Comparison of ENCODE assay signal across 21 cellular contexts in the genomic region with DNA sequence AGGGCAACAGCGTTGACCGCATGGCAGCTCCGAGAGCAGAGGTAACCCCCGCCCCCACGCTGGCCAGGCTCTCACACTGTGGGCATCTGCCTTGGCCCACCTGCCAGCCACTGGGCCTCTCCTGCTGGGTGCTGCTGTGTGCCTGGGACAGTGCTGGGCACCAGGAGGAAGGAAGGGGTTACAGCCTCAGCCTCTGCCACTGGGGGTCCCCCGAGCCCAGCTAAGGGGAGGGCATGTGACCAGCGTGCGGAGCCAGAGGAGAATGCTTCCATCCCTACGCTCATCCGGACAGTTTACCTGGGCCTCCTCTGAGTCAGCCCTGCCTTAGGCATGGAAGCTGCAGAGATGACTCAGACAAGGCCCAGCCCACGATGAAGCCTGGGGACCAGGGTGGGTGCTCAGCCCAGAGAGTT. TPM values are rescaled to one million over a fixed set of nuclear protein-coding genes. Genes with fewer than 3 reads are reported as not detected.
DNase-seq lines count a peak whose midpoint lies in the region; ATAC-seq and TF ChIP-seq lines count a peak whose summit lies in the region.
"Had no signal": no experiment of that assay in that cellular context is flagged by ENCODE, and none has a peak within 500 bp of the region (broad histone marks: within the 10 kb centered on the region; RNA-seq: fewer than 3 reads in every experiment).

No MANE protein-coding gene starts in this region.

- H2AFZ ChIP-seq in PC-3 (ENCODE audit: low read length), result 0 out of 2 replicates have a peak overlapping the region, but pooled peaks have one; percentile 7
- H2AFZ ChIP-seq in trophoblast cell (ENCODE audit: insufficient read depth, low read length, poor library complexity), result no peak overlapping the region

- no TSS peak for BruUV-seq in PC-3 (replicated peaks; lab: Mats Ljungman, UMichigan)

- H2BK120ac ChIP-seq in trophoblast cell (ENCODE audit: insufficient read depth, low read length, poor library complexity), result peak overlapping the region; percentile 33

- H3K4me1 ChIP-seq in PC-3 (ENCODE audit: insufficient read depth, low read length) (peaks cover 31% of the 10 kb centered on the region), foreskin keratinocyte (peaks cover 18% of the 10 kb centered on the region), trophoblast cell (ENCODE audit: control insufficient read depth in 1 of 2, insufficient read depth in 2 of 2, low read length in 2 of 2) (peaks cover 12 to 24% of the 10 kb centered on the region in 2 experiments)

- H3K9ac ChIP-seq in PC-3 (ENCODE audit: low read length) (peak overlapping the region; percentile 29; the same call in 1 of the 2 replicates), trophoblast cell (ENCODE audit: low read length) (no peak overlapping the region)

- H3K4me1 Mint-ChIP-seq in HFFc6 (ENCODE audit: low read depth) (peaks cover 6% of the 10 kb centered on the region), glutamatergic neuron (ENCODE audit: low read depth, unreplicated experiment) (no peaks in the 10 kb centered on the region)

- H3K27ac Mint-ChIP-seq in HFFc6, result no peak overlapping the region
- no peak overlapping the region for H3K27ac Mint-ChIP-seq in glutamatergic neuron (ENCODE audit: unreplicated experiment)
- H3K27ac Mint-ChIP-seq: activated naive CD8-positive, alpha-beta T cell treated with anti-CD3 and anti-CD28 coated beads for 36 hours had no signal

- no peak overlapping the region for H3K23ac ChIP-seq in trophoblast cell (ENCODE audit: low read length)

- CTCF ChIA-PET in PC-3 (lab: Charles Lee), result no interaction called here

- H3K27me3 Mint-ChIP-seq in HFFc6 (ENCODE audit: insufficient read depth) (peaks cover 35% of the 10 kb centered on the region), glutamatergic neuron (ENCODE audit: unreplicated experiment) (peaks cover 13% of the 10 kb centered on the region)
- H3K27me3 Mint-ChIP-seq: naive B cell had no signal

- WGBS in trophoblast cell (ENCODE audit: extremely low coverage, insufficient coverage, insufficient read length), result no CpG with 5 or more reads among the region's 11 CpGs

- POLR2A ChIA-PET in PC-3 (lab: Charles Lee; ENCODE audit: unreplicated experiment), result no interaction called here

- H4K12ac ChIP-seq in trophoblast cell (ENCODE audit: low read depth, low read length), result no peak overlapping the region

- H3K4me2 ChIP-seq in PC-3 (ENCODE audit: low read length), result peak overlapping the region; percentile 59
- H3K4me2 ChIP-seq in trophoblast cell (ENCODE audit: low read length), result no peak overlapping the region

- H3K27ac ChIP-seq in PC-3 (ENCODE audit: low read length), result peak overlapping the region; percentile 67
- H3K27ac ChIP-seq in foreskin keratinocyte, result no peak overlapping the region
- no peak overlapping the region for H3K27ac ChIP-seq in trophoblast cell (ENCODE audit: low read depth, low read length)
- H3K27ac ChIP-seq: brain microvascular endothelial cell, dorsolateral prefrontal cortex, lower lobe of right lung had no signal

- TF ChIP-seq CTCF in PC-3 (conservative IDR thresholded peaks at IDR 0.05; ENCODE audit: low read depth, low read length) (peak; percentile 27; the same call in 1 of the 2 replicates), foreskin keratinocyte (conservative IDR thresholded peaks at IDR 0.05) (peak; percentile 44), HFFc6 (IDR thresholded peaks at IDR 0.05) (no peak), glutamatergic neuron (IDR thresholded peaks at IDR 0.05; ENCODE audit: partially characterized antibody, unreplicated experiment) (no peak)

- H2AK5ac ChIP-seq in trophoblast cell (ENCODE audit: low read length), result peak overlapping the region; percentile 5

- peak; percentile 69 for ATAC-seq in PC-3
- ATAC-seq in foreskin keratinocyte, result peak; percentile 79
- ATAC-seq in GM18858 (IDR thresholded peaks at IDR 0.05; ENCODE audit: unreplicated experiment), result no peak
- ATAC-seq: lower lobe of right lung had no signal

- peak overlapping the region; percentile 67 for H4K91ac ChIP-seq in trophoblast cell (ENCODE audit: low read depth, low read length)

- H4K8ac ChIP-seq in trophoblast cell (ENCODE audit: low read depth, low read length), result peak overlapping the region; percentile 25

- peak overlapping the region; percentile 41 for H3K14ac ChIP-seq in trophoblast cell (ENCODE audit: low read length)

- H3K4ac ChIP-seq in trophoblast cell (ENCODE audit: low read depth, low read length), result no peak overlapping the region

- H3K79me2 ChIP-seq in PC-3 (ENCODE audit: low read length) (no peaks in the 10 kb centered on the region), trophoblast cell (ENCODE audit: control insufficient read depth, insufficient read depth, low read length, poor library complexity) (no peaks in the 10 kb centered on the region)

- H3K36me3 Mint-ChIP-seq in HFFc6 (ENCODE audit: low read depth), result no peaks in the 10 kb centered on the region
- H3K36me3 Mint-ChIP-seq in glutamatergic neuron (ENCODE audit: unreplicated experiment), result no peaks in the 10 kb centered on the region
- H3K36me3 Mint-ChIP-seq: activated naive CD8-positive, alpha-beta T cell treated with anti-CD3 and anti-CD28 coated beads for 36 hours had no signal

- intact Hi-C loops in PC-3 (cut with micrococcal nuclease), result no loop called here

- no peaks in the 10 kb centered on the region for H4K20me1 ChIP-seq in PC-3 (ENCODE audit: low read length)

- H3K4me3 ChIP-seq in H7 (ENCODE audit: insufficient read depth, low read depth, low read length) (no peak overlapping the region), PC-3 (ENCODE audit: low read length) (no peak overlapping the region), trophoblast cell (ENCODE audit: low read depth, low read length) (no peak overlapping the region)
- H3K4me3 ChIP-seq: dorsolateral prefrontal cortex, lower lobe of right lung had no signal

- H3F3A ChIP-seq in PC-3 (ENCODE audit: low read length, unreplicated experiment), result no peaks in the 10 kb centered on the region

- no peaks in the 10 kb centered on the region for H3K9me3 ChIP-seq in PC-3 (ENCODE audit: low read length)
- H3K9me3 ChIP-seq in trophoblast cell (ENCODE audit: insufficient read depth, low read depth, low read length), result no peaks in the 10 kb centered on the region
- H3K9me3 ChIP-seq: lower lobe of right lung had no signal

- peak overlapping the region; percentile 72 for H2BK12ac ChIP-seq in trophoblast cell (ENCODE audit: low read length)

- no peak overlapping the region for H2BK5ac ChIP-seq in trophoblast cell (ENCODE audit: low read depth, low read length, poor library complexity)

- H3K27me3 ChIP-seq in H7 (ENCODE audit: control insufficient read depth, insufficient read depth, low read length), result no peaks in the 10 kb centered on the region; the same call in none of the 2 replicates
- H3K27me3 ChIP-seq in PC-3 (ENCODE audit: low read length), result no peaks in the 10 kb centered on the region
- peaks cover 3% of the 10 kb centered on the region for H3K27me3 ChIP-seq in foreskin keratinocyte
- no peaks in the 10 kb centered on the region for H3K27me3 ChIP-seq in trophoblast cell (ENCODE audit: insufficient read depth, low read length)
- H3K27me3 ChIP-seq: brain microvascular endothelial cell had no signal

- H3K4me3 Mint-ChIP-seq in HFFc6 (no peak overlapping the region), glutamatergic neuron (ENCODE audit: unreplicated experiment) (no peak overlapping the region)
- H3K4me3 Mint-ChIP-seq: activated naive CD8-positive, alpha-beta T cell treated with anti-CD3 and anti-CD28 coated beads for 36 hours; naive B cell had no signal

- DNase-seq in H7 (peak; percentile 74), PC-3 (peak; percentile 78), foreskin keratinocyte (peak; percentile 49 to 74), trophoblast cell (peak; percentile 71 to 83), LoVo (ENCODE audit: low spot score) (no peak), HFFc6 (no peak), glutamatergic neuron (no peak)
- DNase-seq: activated CD8-positive, alpha-beta memory T cell treated with anti-CD3 and anti-CD28 coated beads for 24 hours; activated naive CD8-positive, alpha-beta T cell treated with anti-CD3 and anti-CD28 coated beads for 36 hours; brain microvascular endothelial cell; DND-41; dorsolateral prefrontal cortex; lower lobe of right lung; naive B cell; NCI-H2029; NCI-H446 treated with DMSO at 0.1 percent for 48 hours; stimulated activated CD4-positive, alpha-beta T cell treated with anti-CD3 and anti-CD28 coated beads, Interleukin-4, amount 100 ng/mL, for 1 hour; substantia nigra had no signal

- H3K9me2 ChIP-seq in PC-3 (replicated peaks; ENCODE audit: low read length), result no peaks in the 10 kb centered on the region

- peaks cover 23% of the 10 kb centered on the region for H3K79me1 ChIP-seq in trophoblast cell (ENCODE audit: low read length)

- H3K9me3 Mint-ChIP-seq in HFFc6 (no peaks in the 10 kb centered on the region), glutamatergic neuron (ENCODE audit: unreplicated experiment) (peaks cover 5% of the 10 kb centered on the region)
- H3K9me3 Mint-ChIP-seq: activated naive CD8-positive, alpha-beta T cell treated with anti-CD3 and anti-CD28 coated beads for 36 hours; naive B cell had no signal

- H3K36me3 ChIP-seq in H7 (replicated peaks; ENCODE audit: control insufficient read depth, insufficient read depth, low read length), result no peaks in the 10 kb centered on the region
- no peaks in the 10 kb centered on the region for H3K36me3 ChIP-seq in PC-3 (ENCODE audit: low read depth, low read length)
- no peaks in the 10 kb centered on the region for H3K36me3 ChIP-seq in trophoblast cell (ENCODE audit: control insufficient read depth in 1 of 2, insufficient read depth in 2 of 2, low read length in 2 of 2)
- H3K36me3 ChIP-seq: brain microvascular endothelial cell had no signal

- H3K18ac ChIP-seq in trophoblast cell (ENCODE audit: low read length), result peak overlapping the region; percentile 23

RNA-seq across cellular contexts. Expression of gene NCF4, which starts 10.9 kb away (rescaled TPM):
- not detected in 2 replicates for total RNA-seq in H7 (2014; rRNA removed; shearing (Covaris generic))
- total RNA-seq in PC-3 (2014; rRNA removed) (0.47 TPM in 1 of 2 replicates, not detected in the other), foreskin keratinocyte (not detected in 2 replicates), glutamatergic neuron (ENCODE audit: unreplicated experiment) (not detected)
- polyA plus RNA-seq in foreskin keratinocyte, result not detected in 2 replicates
- 2.3 and 2.9 TPM in 2 replicates for polyA plus RNA-seq in trophoblast cell (2013)
- not detected for total RNA-seq in HFFc6 (2021; fragmentation: NEBNext Ultra II Directional; extraction: Animal tissue kit (Norgen Biotek cat#: 25700))

RNA-seq across cellular contexts. Expression of gene CSF2RB, which starts 41.8 kb away (rescaled TPM):
- not detected in 2 replicates for total RNA-seq in H7 (2014; rRNA removed; shearing (Covaris generic))
- 0.12 TPM in 1 of 2 replicates, not detected in the other for total RNA-seq in PC-3 (2014; rRNA removed)
- total RNA-seq in foreskin keratinocyte, result not detected in 2 replicates
- polyA plus RNA-seq in foreskin keratinocyte, result not detected in 2 replicates
- 4.3 and 4.7 TPM in 2 replicates for polyA plus RNA-seq in trophoblast cell (2013)
- 1 to 10 TPM in 5 of 6 experiments, under 1 TPM in 1; 0.76 to 3.2 (median 2.4) TPM for total RNA-seq in HFFc6 (2021; fragmentation: NEBNext Ultra II Directional; extraction: Animal tissue kit (Norgen Biotek cat#: 25700))
- total RNA-seq in glutamatergic neuron (ENCODE audit: unreplicated experiment), result not detected

RNA-seq across cellular contexts. Expression of gene PVALB, which starts 54.8 kb away (rescaled TPM):
- 3.8 and 6.8 TPM in 2 replicates for total RNA-seq in H7 (2014; rRNA removed; shearing (Covaris generic))
- not detected in 2 replicates for total RNA-seq in PC-3 (2014; rRNA removed)
- not detected in 2 replicates for total RNA-seq in foreskin keratinocyte
- not detected in 2 replicates for polyA plus RNA-seq in foreskin keratinocyte
- polyA plus RNA-seq in trophoblast cell (2013), result 0.11 and 0.40 TPM in 2 replicates
- total RNA-seq in HFFc6 (2021; fragmentation: NEBNext Ultra II Directional; extraction: Animal tissue kit (Norgen Biotek cat#: 25700)), result not detected
- total RNA-seq in glutamatergic neuron (ENCODE audit: unreplicated experiment), result not detected
- total RNA-seq: activated naive CD8-positive, alpha-beta T cell treated with anti-CD3 and anti-CD28 coated beads for 36 hours; posterior vena cava; T-helper 2 cell treated with Interferon-gamma antibody and Interleukin-4, amounts not matched to agents 100 ng/mL and 5 ng/mL, for 36 hours had no signal

Comparison
In these comparisons a context has a peak if more than half of its experiments do, and no peak if none do; other contexts are left out.
1. DNase-seq: peak in H7 (single experiment), PC-3 (single experiment), foreskin keratinocyte (2 of 2) and trophoblast cell (2 of 2); none in LoVo (single experiment), HFFc6 (single experiment) and glutamatergic neuron (single experiment).
2. CTCF ChIP-seq: peak in PC-3 (single experiment) and foreskin keratinocyte (single experiment); none in HFFc6 (single experiment) and glutamatergic neuron (single experiment).